Comparison of ENCODE assay signal across 8 cellular contexts in genomic region chr20:63009044-63009961, GRCh38. TPM values are rescaled to one million over a fixed set of nuclear protein-coding genes. Genes with fewer than 3 reads are reported as not detected.
A peak's percentile ranks its signal among the peaks of the same experiment; 100 is the strongest.
DNase-seq lines count a peak whose midpoint lies in the region; ATAC-seq and TF ChIP-seq lines count a peak whose summit lies in the region.

No MANE protein-coding gene starts in this region.

- intact Hi-C loops in body of pancreas (cut with DNase I): loop anchor here (10.0 kb wide), 1 partner anchor 115 kb away; no protein-coding TSS in a partner anchor

- TF ChIP-seq POLR2A in GM15510 (IDR thresholded peaks at IDR 0.05; ENCODE audit: borderline replicate concordance, extremely low read depth, insufficient read length) (peak; percentile 52), body of pancreas (IDR thresholded peaks at IDR 0.05) (no peak)

- peaks cover 0 to 34% of the 10 kb centered on the region in 2 donors for H3K27me3 ChIP-seq in body of pancreas

- peaks cover 0 to 2% (median 0%) of the 10 kb centered on the region in 3 donors for H3K9me3 ChIP-seq in body of pancreas

- H3K4me3 ChIP-seq in body of pancreas: no peak overlapping the region

- H3K36me3 ChIP-seq in body of pancreas (replicated peaks in 1 of 2; ENCODE audit: insufficient read depth in 1 of 2, low read depth in 2 of 2): no peaks in the 10 kb centered on the region

- peak; percentile 38 for ATAC-seq in HG02852 (IDR thresholded peaks at IDR 0.05; ENCODE audit: unreplicated experiment)
- ATAC-seq in body of pancreas: peak; percentile 80

- peaks cover 26% of the 10 kb centered on the region for H3K4me1 ChIP-seq in body of pancreas

- TF ChIP-seq CTCF in 22Rv1 (IDR thresholded peaks at IDR 0.05) (peak; percentile 90), body of pancreas (IDR thresholded peaks at IDR 0.05) (peak; percentile 89 to 94 (median 93))

- peak; percentile 41 for DNase-seq in NCI-H1694 (lab: John Stamatoyannopoulos, UW)
- DNase-seq in UCSD-AML1 (lab: John Stamatoyannopoulos, UW; ENCODE audit: unreplicated experiment): peak; percentile 77
- peak; percentile 65 to 79 (median 73) for DNase-seq in body of pancreas
- peak; percentile 82 for DNase-seq in inferior parietal cortex (ENCODE audit: extremely low spot score)
- peak; percentile 77 for DNase-seq in stimulated activated CD4-positive, alpha-beta T cell treated with anti-CD3 and anti-CD28 coated beads, Interleukin-1b, Interleukin-23, amount 100 ng/mL, for 48 hours

- 4% methylated on average over 22 to 50 of the region's 54 CpGs for WGBS in body of pancreas, 2 donors

- no peak overlapping the region for H3K27ac ChIP-seq in 22Rv1
- no peak overlapping the region for H3K27ac ChIP-seq in body of pancreas

RNA-seq across cellular contexts. Expression of gene BHLHE23, which starts 2.5 kb away (rescaled TPM):
- total RNA-seq in body of pancreas: not detected

RNA-seq across cellular contexts. Expression of gene SLC17A9, which starts 56.8 kb away (rescaled TPM):
- total RNA-seq in body of pancreas: 1 to 10 TPM in 1 of 2 donors, under 1 TPM in 1; 0.78 to 4.9 TPM
